8 cellular contexts compared by ENCODE assay signal in the genomic region with DNA sequence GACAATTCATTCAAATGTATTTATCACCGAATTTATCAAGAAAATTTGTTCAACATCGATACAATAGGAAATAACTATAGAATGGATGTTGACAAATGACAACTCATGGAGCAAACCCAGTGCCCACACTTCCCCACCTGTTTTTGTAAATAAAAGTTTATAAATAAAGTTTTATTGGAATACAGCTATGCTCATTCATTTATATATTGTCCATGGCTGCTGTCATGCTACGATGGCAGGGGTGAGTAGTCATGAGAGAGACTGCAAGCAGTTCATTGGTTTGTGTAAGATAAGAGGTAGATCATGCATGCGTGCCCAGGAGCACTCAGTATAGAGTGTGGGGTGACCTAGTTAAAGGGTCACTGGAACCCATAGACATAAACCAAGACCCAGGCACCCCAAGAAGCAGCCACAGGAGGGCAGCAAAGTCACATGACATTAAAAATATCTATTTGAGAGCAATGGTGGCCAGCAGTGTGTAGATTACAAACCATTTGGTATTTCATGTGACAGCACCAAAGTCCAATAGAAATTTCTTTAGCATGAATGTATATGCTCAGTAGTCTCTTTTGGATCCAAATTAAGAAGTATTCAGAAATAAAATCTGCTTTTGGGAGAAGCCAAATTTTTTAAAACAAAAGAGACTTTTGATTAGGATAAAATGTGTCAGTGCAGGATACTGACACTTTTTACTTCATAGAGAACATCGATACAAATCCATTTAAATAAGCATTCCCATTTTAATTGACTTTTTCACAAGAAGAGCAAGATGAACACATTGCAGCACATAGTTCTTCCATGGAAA.
A peak's percentile ranks its signal among the peaks of the same experiment; 100 is the strongest.
DNase-seq lines count a peak whose midpoint lies in the region; ATAC-seq, FAIRE-seq and TF ChIP-seq lines count a peak whose summit lies in the region.

No MANE protein-coding gene starts in this region.

- H3K27ac ChIP-seq in C4-2B (no peak overlapping the region), fibroblast of lung (ENCODE audit: insufficient read depth, low read length) (no peak overlapping the region)

- no peak overlapping the region for H2AFZ ChIP-seq in fibroblast of lung (ENCODE audit: low read length)

- intact Hi-C loops in sciatic nerve (cut with DNase I), result no loop called here

- H3K27me3 ChIP-seq in fibroblast of lung (ENCODE audit: control insufficient read depth, insufficient read depth, low read length), result no peaks in the 10 kb centered on the region

- H3K4me1 ChIP-seq in fibroblast of lung (ENCODE audit: control insufficient read depth, extremely low read depth, insufficient read depth, low read length), result no peaks in the 10 kb centered on the region

- no peak for TF ChIP-seq POLR2A in GM12891 (IDR thresholded peaks at IDR 0.05; ENCODE audit: low read depth, low read length)

- no peak overlapping the region for H3K9ac ChIP-seq in fibroblast of lung (ENCODE audit: insufficient read depth, low read length)

- H3K4me3 ChIP-seq in fibroblast of lung (replicated peaks in 1 of 4; ENCODE audit: control extremely low read depth in 1 of 4, insufficient read depth in 1 of 4, low read depth in 3 of 4, low read length in 4 of 4), result no peak overlapping the region

- FAIRE-seq in GM12891 (lab: Jason Lieb, UNC), result no peak

- no peaks in the 10 kb centered on the region for H3K79me2 ChIP-seq in fibroblast of lung (ENCODE audit: control insufficient read depth, insufficient read depth, low read length)

- H3K4me2 ChIP-seq in fibroblast of lung (ENCODE audit: extremely low read depth, insufficient read depth, low read length), result no peak overlapping the region

- peak; percentile 4 for DNase-seq in GM20000 (ENCODE audit: low spot score)
- peak; percentile 51 for DNase-seq in RPMI8226
- DNase-seq in fibroblast of lung (ENCODE audit: low read depth in 2 of 2), result peak; percentile 39 to 79
- DNase-seq in sciatic nerve (ENCODE audit: low spot score), result peak; percentile 73
- no peak for DNase-seq in medulla oblongata (ENCODE audit: extremely low spot score)
- DNase-seq in GM12891 (ENCODE audit: insufficient read length, low spot score), result no peak

- no peaks in the 10 kb centered on the region for H3K36me3 ChIP-seq in fibroblast of lung (ENCODE audit: control insufficient read depth, insufficient read depth, low read length)

- TF ChIP-seq CTCF in C4-2B (conservative IDR thresholded peaks at IDR 0.05), result peak; percentile 79
- TF ChIP-seq CTCF in GM20000 (IDR thresholded peaks at IDR 0.05; ENCODE audit: extremely low read depth, missing control alignments), result no peak
- TF ChIP-seq CTCF in fibroblast of lung (conservative IDR thresholded peaks at IDR 0.05 in 1 of 2, IDR thresholded peaks at IDR 0.05 in 1 of 2; ENCODE audit: low read depth in 1 of 2, low read length in 2 of 2), result peak; percentile 70 to 78

- no peaks in the 10 kb centered on the region for H3K9me3 ChIP-seq in fibroblast of lung (ENCODE audit: control insufficient read depth, insufficient read depth, low read depth, low read length)

- H4K20me1 ChIP-seq in fibroblast of lung (ENCODE audit: control insufficient read depth, extremely low read depth, insufficient read depth, low read length), result no peaks in the 10 kb centered on the region

- ATAC-seq in sciatic nerve, result peak; percentile 60
- no peak for ATAC-seq in GM21529 (IDR thresholded peaks at IDR 0.05; ENCODE audit: unreplicated experiment)

TF ChIP-seq in GM12891, 5 proteins besides CTCF, POLR2A, EP300 and RAD21:
- no peak for TF ChIP-seq POLR2AphosphoS5 (IDR thresholded peaks at IDR 0.05; ENCODE audit: low read depth, low read length)
- no peak for TF ChIP-seq PAX5 (IDR thresholded peaks at IDR 0.05; ENCODE audit: insufficient read depth, low read length, severe bottlenecking)
- no peak for TF ChIP-seq TAF1 (IDR thresholded peaks at IDR 0.05; ENCODE audit: low read depth, low read length)
- no peak for TF ChIP-seq SPI1 (IDR thresholded peaks at IDR 0.05; ENCODE audit: low read depth, low read length)
- TF ChIP-seq POU2F2 (IDR thresholded peaks at IDR 0.05; ENCODE audit: low read depth, low read length), result no peak

Comparison
In these comparisons a context has a peak if more than half of its experiments do, and no peak if none do; other contexts are left out.
1. DNase-seq: peak in GM20000 (single experiment), RPMI8226 (single experiment), fibroblast of lung (2 of 2) and sciatic nerve (single experiment); none in medulla oblongata (single experiment) and GM12891 (single experiment).